ENCODE assay signal across 8 cellular contexts in genomic region chr3:169966951-169967915, GRCh38. TPM values are rescaled to one million over a fixed set of nuclear protein-coding genes. Genes with fewer than 3 reads are reported as not detected.
DNase-seq lines count a peak whose midpoint lies in the region; ATAC-seq and TF ChIP-seq lines count a peak whose summit lies in the region.

No MANE protein-coding gene starts in this region.

- POLR2A ChIA-PET in MCF 10A (lab: Yijun Ruan, JAX): interaction anchor here (0.5 to 4.7 kb wide), 18 partner anchors 9 to 518 kb away, joined by 3 to 35 read pairs (median 4); partner anchors contain the start of gene MYNN

- no peak for ATAC-seq in HG03469 (IDR thresholded peaks at IDR 0.05; ENCODE audit: unreplicated experiment)

- peak overlapping the region; percentile 98 for H3K27ac Mint-ChIP-seq in T-helper 1 cell treated with Interleukin-12 subunit alpha and Interleukin-12 subunit beta and Interleukin-4 antibody, amounts not matched to agents 30 μg/mL and 1 μg/mL, for 36 hours
- peak overlapping the region; percentile 99 for H3K27ac Mint-ChIP-seq in MCF 10A (ENCODE audit: low read depth, unreplicated experiment)

- H3K36me3 Mint-ChIP-seq in T-helper 1 cell treated with Interleukin-12 subunit alpha and Interleukin-12 subunit beta and Interleukin-4 antibody, amounts not matched to agents 30 μg/mL and 1 μg/mL, for 36 hours (ENCODE audit: low read depth): peaks cover 11% of the 10 kb centered on the region
- peaks cover 4% of the 10 kb centered on the region for H3K36me3 Mint-ChIP-seq in MCF 10A (ENCODE audit: insufficient read depth, unreplicated experiment)

- peak; percentile 72 for DNase-seq in GDM1 (lab: John Stamatoyannopoulos, UW)
- DNase-seq in H4 (ENCODE audit: low spot score): peak; percentile 16
- peak; percentile 68 for DNase-seq in Kasumi-1 (lab: John Stamatoyannopoulos, UW)
- peak; percentile 39 for DNase-seq in MCF 10A (ENCODE audit: unreplicated experiment)
- DNase-seq in sigmoid colon: peak; percentile 76

- H3K9me3 Mint-ChIP-seq in T-helper 1 cell treated with Interleukin-12 subunit alpha and Interleukin-12 subunit beta and Interleukin-4 antibody, amounts not matched to agents 30 μg/mL and 1 μg/mL, for 36 hours: peaks cover 6% of the 10 kb centered on the region
- H3K9me3 Mint-ChIP-seq in MCF 10A (ENCODE audit: unreplicated experiment): peaks cover 11% of the 10 kb centered on the region

- H3K4me3 Mint-ChIP-seq in T-helper 1 cell treated with Interleukin-12 subunit alpha and Interleukin-12 subunit beta and Interleukin-4 antibody, amounts not matched to agents 30 μg/mL and 1 μg/mL, for 36 hours: peak overlapping the region; percentile 96
- H3K4me3 Mint-ChIP-seq in MCF 10A (ENCODE audit: unreplicated experiment): peak overlapping the region; percentile 68

- CTCF ChIA-PET in MCF 10A (lab: Yijun Ruan, JAX): interaction anchor here (0.6 to 1.8 kb wide), 15 partner anchors 10 to 204 kb away, joined by 3 to 6 read pairs (median 3); partner anchors contain the start of gene MYNN

- no peaks in the 10 kb centered on the region for H3K27me3 ChIP-seq in iPS-15b (ENCODE audit: control insufficient read depth, insufficient read depth, low read length)
- no peaks in the 10 kb centered on the region for H3K27me3 ChIP-seq in sigmoid colon

- peak overlapping the region; percentile 84 for H3K9ac ChIP-seq in iPS-15b (ENCODE audit: low read depth, low read length)

- no peak for TF ChIP-seq EP300 in sigmoid colon (IDR thresholded peaks at IDR 0.05)

- H3K4me1 ChIP-seq in iPS-15b (ENCODE audit: control insufficient read depth, insufficient read depth, low read length) (peaks cover 4% of the 10 kb centered on the region), sigmoid colon (peaks cover 0 to 55% (median 34%) of the 10 kb centered on the region in 4 donors)

- peak overlapping the region; percentile 95 to 99 (median 98) for H3K27ac ChIP-seq in sigmoid colon

- TF ChIP-seq CTCF in MCF 10A (IDR thresholded peaks at IDR 0.05; ENCODE audit: unreplicated experiment): no peak
- no peak for TF ChIP-seq CTCF in sigmoid colon (IDR thresholded peaks at IDR 0.05)

- intact Hi-C loops in MCF 10A (cut with micrococcal nuclease) (loop anchor here (1.0 to 2.0 kb wide), 2 partner anchors 104 to 194 kb away; partner anchors contain the start of gene MYNN), sigmoid colon (cut with DNase I) (loop anchor here (1.0 to 5.0 kb wide), 5 partner anchors 104 to 820 kb away; partner anchors contain the start of genes MYNN, SKIL and TERC)

- H3K4me1 Mint-ChIP-seq in T-helper 1 cell treated with Interleukin-12 subunit alpha and Interleukin-12 subunit beta and Interleukin-4 antibody, amounts not matched to agents 30 μg/mL and 1 μg/mL, for 36 hours (ENCODE audit: low read depth): peaks cover 34% of the 10 kb centered on the region
- peaks cover 23% of the 10 kb centered on the region for H3K4me1 Mint-ChIP-seq in MCF 10A (ENCODE audit: insufficient read depth, unreplicated experiment)

- no peak for TF ChIP-seq POLR2A in sigmoid colon (IDR thresholded peaks at IDR 0.05)

- peak overlapping the region; percentile 95 for H3K4me3 ChIP-seq in iPS-15b (ENCODE audit: low read depth, low read length)
- H3K4me3 ChIP-seq in sigmoid colon: peak overlapping the region; percentile 84 to 96 (median 90)

- no peaks in the 10 kb centered on the region for H3K36me3 ChIP-seq in iPS-15b (ENCODE audit: control insufficient read depth, insufficient read depth, low read length)
- H3K36me3 ChIP-seq in sigmoid colon: no peaks in the 10 kb centered on the region

- 2 to 4% methylated on average over 44 of the region's 44 CpGs for WGBS in sigmoid colon, 2 donors

- no TSS peak for BruUV-seq in MCF 10A (replicated peaks; lab: Mats Ljungman, UMichigan)

- peaks cover 7% of the 10 kb centered on the region for H3K27me3 Mint-ChIP-seq in T-helper 1 cell treated with Interleukin-12 subunit alpha and Interleukin-12 subunit beta and Interleukin-4 antibody, amounts not matched to agents 30 μg/mL and 1 μg/mL, for 36 hours (ENCODE audit: low read depth)
- no peaks in the 10 kb centered on the region for H3K27me3 Mint-ChIP-seq in MCF 10A (ENCODE audit: insufficient read depth, unreplicated experiment)

- H3K9me3 ChIP-seq in iPS-15b (ENCODE audit: control insufficient read depth, insufficient read depth, low read length): no peaks in the 10 kb centered on the region
- H3K9me3 ChIP-seq in sigmoid colon: no peaks in the 10 kb centered on the region

RNA-seq across cellular contexts. Expression of gene SEC62, which starts 0.6 kb away (rescaled TPM):
- 15.2 and 25.7 TPM in 2 replicates for total RNA-seq in H4 (2014; rRNA removed; shearing (Covaris generic))
- total RNA-seq in MCF 10A (2022) (58.5 and 62.1 TPM in 2 replicates), sigmoid colon (10 to 100 TPM; 77.7 to 82.6 (median 79.8) TPM)
- 10 to 100 TPM; 15.0 to 36.8 (median 27.6) TPM for polyA plus RNA-seq in sigmoid colon

RNA-seq across cellular contexts. Expression of gene SAMD7, which starts 55.9 kb away (rescaled TPM):
- total RNA-seq in H4 (2014; rRNA removed; shearing (Covaris generic)): not detected in 2 replicates
- not detected in 2 replicates for total RNA-seq in MCF 10A (2022)
- total RNA-seq in sigmoid colon: not detected
- polyA plus RNA-seq in sigmoid colon: not detected

Comparison
In these comparisons a context has a peak if more than half of its experiments do, and no peak if none do; other contexts are left out.
1. DNase-seq: peak in every context shown above with its lines; median percentile 76 in sigmoid colon; 72 in GDM1; 68 in Kasumi-1; 39 in MCF 10A; 16 in H4.